ENCODE assay signal across 8 cellular contexts in genomic region chr17:15261063-15261817, GRCh38. TPM values are rescaled to one million over a fixed set of nuclear protein-coding genes. Genes with fewer than 3 reads are reported as not detected.
DNase-seq lines count a peak whose midpoint lies in the region; ATAC-seq and TF ChIP-seq lines count a peak whose summit lies in the region.

No MANE protein-coding gene starts in this region.

- POLR2A ChIA-PET in HCT116 (lab: Charles Lee) = no interaction called here
- POLR2A ChIA-PET in CD4-positive, alpha-beta memory T cell (lab: Charles Lee; ENCODE audit: partially characterized antibody) = no interaction called here

- H3K27me3 ChIP-seq in HCT116 (ENCODE audit: insufficient read depth, low read length) = no peaks in the 10 kb centered on the region
- peaks cover 10% of the 10 kb centered on the region for H3K27me3 ChIP-seq in CD4-positive, alpha-beta memory T cell (ENCODE audit: insufficient read depth, low read length)

- peak overlapping the region; percentile 74 for H3K27ac ChIP-seq in HCT116 (ENCODE audit: low read depth, low read length)
- no peak overlapping the region for H3K27ac ChIP-seq in CD4-positive, alpha-beta memory T cell (ENCODE audit: low read depth, low read length)

- RAD21 ChIA-PET in HCT116 (lab: Charles Lee; ENCODE audit: low non-redundant PET in 1 of 2, low total read pairs in 2 of 2, uncharacterized antibody in 2 of 2, unreplicated experiment in 2 of 2) = interaction anchor here (1.0 to 1.2 kb wide), 2 partner anchors 242 kb away, joined by 4 to 5 read pairs; no protein-coding TSS in a partner anchor

- H3K27ac Mint-ChIP-seq in activated T-helper 2 cell treated with anti-CD3 and anti-CD28 coated beads, Interferon-gamma antibody, Interleukin-2, Interleukin-4, amounts not matched to agents 10 μg/mL and 5 μg/mL and 100 μg/mL, durations not matched to agents 14 hours and 24 hours and 36 hours = no peak overlapping the region
- H3K27ac Mint-ChIP-seq in CD4-positive, alpha-beta memory T cell = no peak overlapping the region

- peaks cover 20% of the 10 kb centered on the region for H3K4me1 Mint-ChIP-seq in activated T-helper 2 cell treated with anti-CD3 and anti-CD28 coated beads, Interferon-gamma antibody, Interleukin-2, Interleukin-4, amounts not matched to agents 10 μg/mL and 5 μg/mL and 100 μg/mL, durations not matched to agents 14 hours and 24 hours and 36 hours (ENCODE audit: low read depth)
- peaks cover 11 to 26% (median 14%) of the 10 kb centered on the region in 4 donors for H3K4me1 Mint-ChIP-seq in CD4-positive, alpha-beta memory T cell

- H3K27me3 Mint-ChIP-seq in activated T-helper 2 cell treated with anti-CD3 and anti-CD28 coated beads, Interferon-gamma antibody, Interleukin-2, Interleukin-4, amounts not matched to agents 10 μg/mL and 5 μg/mL and 100 μg/mL, durations not matched to agents 14 hours and 24 hours and 36 hours (ENCODE audit: low read depth) = peaks cover 71% of the 10 kb centered on the region
- H3K27me3 Mint-ChIP-seq in CD4-positive, alpha-beta memory T cell = peaks cover 46 to 52% of the 10 kb centered on the region in 2 donors

- no peaks in the 10 kb centered on the region for H3K36me3 Mint-ChIP-seq in activated T-helper 2 cell treated with anti-CD3 and anti-CD28 coated beads, Interferon-gamma antibody, Interleukin-2, Interleukin-4, amounts not matched to agents 10 μg/mL and 5 μg/mL and 100 μg/mL, durations not matched to agents 14 hours and 24 hours and 36 hours (ENCODE audit: low read depth)
- no peaks in the 10 kb centered on the region for H3K36me3 Mint-ChIP-seq in CD4-positive, alpha-beta memory T cell

- H3K9me2 ChIP-seq in HCT116 (ENCODE audit: insufficient read depth) = no peaks in the 10 kb centered on the region

- peaks cover 0 to 6% of the 10 kb centered on the region in 2 experiments; a peak in 1 of 4 replicates for H3K36me3 ChIP-seq in HCT116 (ENCODE audit: control insufficient read depth in 1 of 2, insufficient read depth in 2 of 2, low read length in 2 of 2)
- no peaks in the 10 kb centered on the region for H3K36me3 ChIP-seq in CD4-positive, alpha-beta memory T cell (ENCODE audit: insufficient read depth, low read length)

- no peak for TF ChIP-seq POLR2A in HCT116 (IDR thresholded peaks at IDR 0.05; ENCODE audit: borderline replicate concordance, extremely low read depth, insufficient read depth, insufficient read length)

- H3K4me2 ChIP-seq in HCT116 (ENCODE audit: low read length) = peak overlapping the region; percentile 87

- BruUV-seq in HCT116 (replicated peaks; lab: Mats Ljungman, UMichigan) = no TSS peak

- H3K4me3 ChIP-seq in HCT116 (replicated peaks in 1 of 2; ENCODE audit: low read depth in 1 of 2, low read length in 2 of 2) = peak overlapping the region; percentile 79 to 81
- H3K4me3 ChIP-seq in CD4-positive, alpha-beta memory T cell (ENCODE audit: low read length in 2 of 2) = no peak overlapping the region

- peak overlapping the region; percentile 78 for H3K9ac ChIP-seq in HCT116 (ENCODE audit: low read length)

- H3K4me1 ChIP-seq in HCT116 (ENCODE audit: control insufficient read depth in 1 of 2, insufficient read depth in 2 of 2, low read length in 2 of 2) = peaks cover 22 to 58% of the 10 kb centered on the region in 2 experiments; a peak in 3 of 4 replicates
- peaks cover 21% of the 10 kb centered on the region for H3K4me1 ChIP-seq in CD4-positive, alpha-beta memory T cell (ENCODE audit: insufficient read depth, low read length)

- CTCF ChIA-PET in HCT116 (lab: Charles Lee) = interaction anchor here (0.9 to 8.6 kb wide), 2 partner anchors 28 to 242 kb away, joined by 3 to 77 read pairs; no protein-coding TSS in a partner anchor
- CTCF ChIA-PET in CD4-positive, alpha-beta memory T cell (lab: Charles Lee; ENCODE audit: partially characterized antibody) = no interaction called here

- no peak for TF ChIP-seq CTCF in HCT116 (IDR thresholded peaks at IDR 0.05 in 2 of 3, conservative IDR thresholded peaks at IDR 0.05 in 1 of 3; ENCODE audit: borderline replicate concordance in 1 of 3, insufficient read depth in 1 of 3, low read depth in 2 of 3, low read length in 2 of 3)

- intact Hi-C loops in HCT116 (cut with micrococcal nuclease) = loop anchor here (10.0 kb wide), 1 partner anchor 564 kb away; no protein-coding TSS in a partner anchor
- intact Hi-C loops in activated T-helper 2 cell treated with anti-CD3 and anti-CD28 coated beads, Interferon-gamma antibody, Interleukin-2, Interleukin-4, amounts not matched to agents 10 μg/mL and 5 μg/mL and 100 μg/mL, durations not matched to agents 14 hours and 24 hours and 36 hours (cut with micrococcal nuclease) = no loop called here
- intact Hi-C loops in head of caudate nucleus (cut with DNase I) = loop anchor here (2.0 to 5.0 kb wide), 2 partner anchors 176 to 242 kb away; no protein-coding TSS in a partner anchor
- intact Hi-C loops in CD4-positive, alpha-beta memory T cell (cut with micrococcal nuclease) = no loop called here

- H4K20me1 ChIP-seq in HCT116 (ENCODE audit: insufficient read depth) = no peaks in the 10 kb centered on the region

- no peaks in the 10 kb centered on the region for H3K9me3 ChIP-seq in HCT116 (ENCODE audit: control insufficient read depth in 1 of 2, insufficient read depth in 1 of 2, low read depth in 1 of 2, low read length in 2 of 2)
- H3K9me3 ChIP-seq in CD4-positive, alpha-beta memory T cell (ENCODE audit: control insufficient read depth in 1 of 2, low read length in 2 of 2) = no peaks in the 10 kb centered on the region

- peak; percentile 6; the same call in 1 of the 2 replicates for ATAC-seq in HCT116
- ATAC-seq in HG03439 (IDR thresholded peaks at IDR 0.05; ENCODE audit: unreplicated experiment) = no peak

- no peaks in the 10 kb centered on the region for H3K9me3 Mint-ChIP-seq in activated T-helper 2 cell treated with anti-CD3 and anti-CD28 coated beads, Interferon-gamma antibody, Interleukin-2, Interleukin-4, amounts not matched to agents 10 μg/mL and 5 μg/mL and 100 μg/mL, durations not matched to agents 14 hours and 24 hours and 36 hours
- no peaks in the 10 kb centered on the region for H3K9me3 Mint-ChIP-seq in CD4-positive, alpha-beta memory T cell

- no peak for TF ChIP-seq RAD21 in HCT116 (IDR thresholded peaks at IDR 0.05; ENCODE audit: low read depth)

- DNase-seq in 8988T (peak; percentile 75), HCT116 (ENCODE audit: low read depth, low spot score) (no peak), head of caudate nucleus (peak; percentile 37 to 86 (median 69)), nucleus accumbens (lab: John Stamatoyannopoulos, UW) (peak in 47 of 56 donors; percentile 32 to 81 (median 66)), NCI-H748 (lab: John Stamatoyannopoulos, UW; ENCODE audit: unreplicated experiment) (no peak)
- DNase-seq in activated T-helper 2 cell treated with anti-CD3 and anti-CD28 coated beads, Interferon-gamma antibody, Interleukin-2, Interleukin-4, amounts not matched to agents 10 μg/mL and 5 μg/mL and 100 μg/mL, durations not matched to agents 14 hours and 24 hours and 36 hours (ENCODE audit: low spot score) = no peak
- no peak for DNase-seq in CD4-positive, alpha-beta memory T cell

- peaks cover 14% of the 10 kb centered on the region for H3K79me2 ChIP-seq in HCT116 (ENCODE audit: insufficient read depth, low read length)

- peak overlapping the region; percentile 58 for H2AFZ ChIP-seq in HCT116 (ENCODE audit: low read depth, low read length, poor library complexity, severe bottlenecking)

- peak overlapping the region; percentile 69 for H3K4me3 Mint-ChIP-seq in activated T-helper 2 cell treated with anti-CD3 and anti-CD28 coated beads, Interferon-gamma antibody, Interleukin-2, Interleukin-4, amounts not matched to agents 10 μg/mL and 5 μg/mL and 100 μg/mL, durations not matched to agents 14 hours and 24 hours and 36 hours (ENCODE audit: low read depth)
- H3K4me3 Mint-ChIP-seq in CD4-positive, alpha-beta memory T cell = peak overlapping the region in 4 of 8 donors; percentile 6 to 62 (median 38)

TF ChIP-seq in HCT116, 20 proteins besides CTCF, POLR2A, EP300 and RAD21:
- TF ChIP-seq MAX (IDR thresholded peaks at IDR 0.05) = 0 out of 2 replicates have a peak, but pooled peaks have one; percentile 25
- no peak for TF ChIP-seq FOSL1 (IDR thresholded peaks at IDR 0.05; ENCODE audit: low read depth)

RNA-seq across cellular contexts. Expression of gene PMP22, which starts 3.9 kb away (rescaled TPM):
- total RNA-seq in HCT116 (2021; ENCODE audit: unreplicated experiment) = 28.7 TPM
- 34.2 and 36.9 TPM in 2 replicates for polyA plus RNA-seq in HCT116 (2012)
- 1.2 and 1.6 TPM in 2 replicates for total RNA-seq in activated T-helper 2 cell treated with anti-CD3 and anti-CD28 coated beads, Interferon-gamma antibody, Interleukin-2, Interleukin-4, amounts not matched to agents 10 μg/mL and 5 μg/mL and 100 μg/mL, durations not matched to agents 14 hours and 24 hours and 36 hours
- total RNA-seq in CD4-positive, alpha-beta memory T cell = under 1 TPM; 0.53 to 0.76 TPM
- not detected for polyA plus RNA-seq in CD4-positive, alpha-beta memory T cell

Comparison
In these comparisons a context has a peak if more than half of its experiments do, and no peak if none do; other contexts are left out.
1. DNase-seq: peak in 8988T (single experiment), head of caudate nucleus (42 of 42) and nucleus accumbens (47 of 56); none in HCT116 (single experiment), activated T-helper 2 cell treated with anti-CD3 and anti-CD28 coated beads, Interferon-gamma antibody, Interleukin-2, Interleukin-4, amounts not matched to agents 10 μg/mL and 5 μg/mL and 100 μg/mL, durations not matched to agents 14 hours and 24 hours and 36 hours (single experiment), NCI-H748 (single experiment) and CD4-positive, alpha-beta memory T cell (0 of 5).
2. H3K4me3 ChIP-seq: peak in HCT116 (2 of 2); none in CD4-positive, alpha-beta memory T cell (0 of 2).
3. RNA of gene PMP22, which starts 3.9 kb away (total RNA-seq): 28.7 TPM in HCT116 (single experiment); 1.2 to 1.6 TPM in activated T-helper 2 cell treated with anti-CD3 and anti-CD28 coated beads, Interferon-gamma antibody, Interleukin-2, Interleukin-4, amounts not matched to agents 10 μg/mL and 5 μg/mL and 100 μg/mL, durations not matched to agents 14 hours and 24 hours and 36 hours and 0.53 to 0.76 TPM in CD4-positive, alpha-beta memory T cell; every median in the first group is over 10 times any median in the second.
4. intact Hi-C loops: an anchor here in HCT116 (10.0 kb wide) and head of caudate nucleus (2.0 to 5.0 kb wide); none called in activated T-helper 2 cell treated with anti-CD3 and anti-CD28 coated beads, Interferon-gamma antibody, Interleukin-2, Interleukin-4, amounts not matched to agents 10 μg/mL and 5 μg/mL and 100 μg/mL, durations not matched to agents 14 hours and 24 hours and 36 hours and CD4-positive, alpha-beta memory T cell.